ENCODE assay signal across 8 cellular contexts in the genomic region with DNA sequence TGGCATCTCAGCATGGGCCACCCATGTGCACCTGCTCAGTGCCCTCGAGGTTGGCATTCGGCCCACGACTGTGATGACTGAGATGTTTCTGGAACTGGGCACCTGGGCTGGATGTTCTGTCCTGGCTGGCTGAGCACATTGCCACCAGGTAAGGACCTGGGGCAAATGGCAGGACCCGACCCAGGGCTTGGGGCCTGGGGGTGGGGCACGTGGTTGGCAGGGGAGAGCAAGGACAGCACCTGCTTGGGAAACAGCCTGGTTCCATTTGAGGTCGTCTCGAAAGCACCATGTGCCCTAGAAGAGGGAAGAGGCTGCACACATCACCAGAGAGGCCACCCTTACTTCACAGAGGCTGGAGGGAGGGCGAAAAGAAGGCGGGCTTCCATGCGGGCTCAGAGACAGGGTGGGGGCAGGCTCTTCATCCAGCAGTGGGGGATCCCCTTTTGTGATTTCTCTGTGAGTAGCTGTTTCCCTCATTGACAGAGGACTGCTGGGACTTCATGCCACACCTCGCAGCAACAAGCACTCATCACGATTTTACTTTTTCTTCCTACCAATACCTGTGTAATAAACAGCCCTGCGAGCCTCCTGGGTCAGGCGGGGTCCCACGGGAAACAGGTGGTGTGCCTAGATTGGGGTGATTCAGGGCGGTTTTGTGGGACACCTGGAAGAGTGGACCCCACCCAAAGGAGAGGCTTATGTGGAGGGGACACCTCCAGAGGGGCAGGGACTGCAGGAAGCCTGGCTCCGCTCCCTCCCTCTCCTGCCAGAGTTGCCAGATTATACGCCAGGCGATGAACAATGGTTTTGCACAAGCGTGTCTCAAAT. TPM values are rescaled to one million over a fixed set of nuclear protein-coding genes. Genes with fewer than 3 reads are reported as not detected.
DNase-seq lines count a peak whose midpoint lies in the region; ATAC-seq and TF ChIP-seq lines count a peak whose summit lies in the region.

No MANE protein-coding gene starts in this region.

- H3K36me3 ChIP-seq in lower lobe of right lung = no peaks in the 10 kb centered on the region

- no peaks in the 10 kb centered on the region for H3K27me3 ChIP-seq in lower lobe of right lung (ENCODE audit: low read depth)

- H3K4me1 ChIP-seq in lower lobe of right lung = peaks cover 13% of the 10 kb centered on the region

- peak overlapping the region; percentile 83 for H3K27ac ChIP-seq in lower lobe of right lung

- ATAC-seq in lower lobe of right lung (no peak), HG02840 (IDR thresholded peaks at IDR 0.05; ENCODE audit: low FRiP score, unreplicated experiment) (no peak)

- H3K9me3 ChIP-seq in lower lobe of right lung = no peaks in the 10 kb centered on the region

- H3K4me3 ChIP-seq in lower lobe of right lung = no peak overlapping the region

- DNase-seq in stimulated activated CD4-positive, alpha-beta T cell treated with anti-CD3 and anti-CD28 coated beads, Interleukin-1b, Interleukin-23, amount 100 ng/mL, for 48 hours = peak; percentile 67
- DNase-seq in stimulated activated CD4-positive, alpha-beta T cell treated with anti-CD3 and anti-CD28 coated beads, Interleukin-12 subunit alpha, Interleukin-12 subunit beta, amount 100 ng/mL, for 4 hours = no peak
- peak; percentile 38 for DNase-seq in activated CD8-positive, alpha-beta memory T cell treated with anti-CD3 and anti-CD28 coated beads, Interleukin-2, amount 50 U/mL, for 4 hours
- DNase-seq in lower lobe of right lung (no peak), Ammon's horn (ENCODE audit: low spot score) (no peak), HuH-7 (ENCODE audit: low spot score) (no peak), NCI-H128 (lab: John Stamatoyannopoulos, UW; ENCODE audit: unreplicated experiment) (no peak)

- no peak for TF ChIP-seq CTCF in lower lobe of right lung (IDR thresholded peaks at IDR 0.05)

- intact Hi-C loops in lower lobe of right lung (cut with DNase I) = no loop called here

RNA-seq across cellular contexts. Expression of a gene that starts 12.0 kb away (rescaled TPM):
- total RNA-seq in lower lobe of right lung = 7.6 TPM

RNA-seq across cellular contexts. Expression of a gene that starts 12.9 kb away (rescaled TPM):
- total RNA-seq in lower lobe of right lung = 48.4 TPM

RNA-seq across cellular contexts. Expression of a gene that starts 35.1 kb away (rescaled TPM):
- total RNA-seq in lower lobe of right lung = 73.1 TPM

RNA-seq across cellular contexts. Expression of a gene that starts 40.1 kb away (rescaled TPM):
- total RNA-seq in lower lobe of right lung = 57.0 TPM

RNA-seq across cellular contexts. Expression of a gene that starts 49.7 kb away (rescaled TPM):
- total RNA-seq in lower lobe of right lung = 69.2 TPM

Comparison
In these comparisons a context has a peak if more than half of its experiments do, and no peak if none do; other contexts are left out.
1. DNase-seq: peak in stimulated activated CD4-positive, alpha-beta T cell treated with anti-CD3 and anti-CD28 coated beads, Interleukin-1b, Interleukin-23, amount 100 ng/mL, for 48 hours (single experiment) and activated CD8-positive, alpha-beta memory T cell treated with anti-CD3 and anti-CD28 coated beads, Interleukin-2, amount 50 U/mL, for 4 hours (single experiment); none in stimulated activated CD4-positive, alpha-beta T cell treated with anti-CD3 and anti-CD28 coated beads, Interleukin-12 subunit alpha, Interleukin-12 subunit beta, amount 100 ng/mL, for 4 hours (single experiment), lower lobe of right lung (single experiment), Ammon's horn (single experiment), HuH-7 (single experiment) and NCI-H128 (single experiment).